ENCODE assay signal across 23 cellular contexts in the genomic region with DNA sequence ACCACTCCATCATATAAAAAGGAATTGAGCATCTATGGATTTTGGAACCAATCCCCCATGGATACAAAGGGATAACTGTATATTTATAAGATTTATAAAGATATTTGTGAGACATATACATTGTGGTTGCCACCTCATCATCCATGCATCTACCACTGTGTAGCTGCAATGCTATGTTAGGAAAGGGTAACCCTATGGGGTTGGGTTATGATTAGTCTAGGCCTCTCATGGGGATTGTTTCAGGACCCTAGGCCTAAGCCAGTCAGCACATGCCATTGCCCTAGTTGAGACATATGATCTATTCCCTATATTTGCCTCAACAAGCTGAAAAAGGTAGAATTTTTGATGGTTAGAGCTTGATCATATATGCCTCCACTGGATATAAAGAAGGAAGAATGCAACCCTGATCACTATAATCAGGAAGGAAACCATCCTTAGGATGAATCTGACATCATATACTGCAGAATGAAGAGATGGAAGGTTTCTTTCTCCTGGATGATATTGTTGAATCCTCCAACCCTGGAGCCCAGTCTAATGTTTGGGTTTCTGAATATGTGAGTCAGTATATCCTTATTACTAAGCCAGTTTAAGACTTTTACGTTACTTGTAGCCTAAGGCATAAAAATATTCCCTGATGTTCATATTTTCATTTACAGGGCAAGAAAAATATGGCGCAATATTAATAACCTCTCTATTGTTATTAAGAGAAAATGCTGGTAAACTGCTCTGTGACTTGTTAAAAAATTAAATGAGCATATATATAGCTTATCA.
"Had no signal": no experiment of that assay in that cellular context is flagged by ENCODE, and none has a peak within 500 bp of the region (broad histone marks: within the 10 kb centered on the region; RNA-seq: fewer than 3 reads in every experiment).

No MANE protein-coding gene starts in this region.

- H3K36me3 ChIP-seq: esophagus squamous epithelium, gastroesophageal sphincter, left ventricle myocardium inferior, lower lobe of right lung, pancreas, suprapubic skin, thyroid gland had no signal

- H3K27me3 Mint-ChIP-seq: effector memory CD8-positive, alpha-beta T cell; naive B cell; progenitor cell of endocrine pancreas; type B pancreatic cell had no signal

- H3K4me3 ChIP-seq: esophagus squamous epithelium, gastroesophageal sphincter, left ventricle myocardium inferior, lower lobe of right lung, pancreas, smooth muscle cell, suprapubic skin, thyroid gland had no signal

- H3K27ac Mint-ChIP-seq: effector memory CD8-positive, alpha-beta T cell; naive B cell; nephron; progenitor cell of endocrine pancreas; stimulated activated effector memory CD8-positive, alpha-beta T cell treated with anti-CD3 and anti-CD28 coated beads, Interleukin-12 subunit alpha, Interleukin-12 subunit beta, amount 100 ng/mL, for 72 hours; type B pancreatic cell had no signal

- H3K36me3 Mint-ChIP-seq: naive B cell; stimulated activated effector memory CD8-positive, alpha-beta T cell treated with anti-CD3 and anti-CD28 coated beads, Interleukin-12 subunit alpha, Interleukin-12 subunit beta, amount 100 ng/mL, for 72 hours; type B pancreatic cell had no signal

- H3K9me3 Mint-ChIP-seq: effector memory CD8-positive, alpha-beta T cell; nephron; type B pancreatic cell had no signal

- H3K9me3 ChIP-seq: esophagus squamous epithelium, gastroesophageal sphincter, left ventricle myocardium inferior, lower lobe of right lung, pancreas, suprapubic skin, thyroid gland had no signal

- H3K27me3 ChIP-seq: esophagus squamous epithelium, gastroesophageal sphincter, pancreas, suprapubic skin, thyroid gland had no signal

- H3K4me1 ChIP-seq: esophagus squamous epithelium, gastroesophageal sphincter, left ventricle myocardium inferior, lower lobe of right lung, pancreas, suprapubic skin, thyroid gland had no signal

- DNase-seq: effector memory CD8-positive, alpha-beta T cell; esophagus squamous epithelium; glutamatergic neuron; kidney; left cardiac atrium; left ventricle myocardium inferior; lower lobe of right lung; mesendoderm; naive B cell; occipital lobe; pancreas; right cardiac atrium; stimulated activated CD4-positive, alpha-beta T cell treated with anti-CD3 and anti-CD28 coated beads, Interleukin-4, amount 100 ng/mL, for 1 hour; stimulated activated CD8-positive, alpha-beta memory T cell treated with anti-CD3 and anti-CD28 coated beads, Interleukin-4, amount 100 ng/mL, for 48 hours; stimulated activated naive CD8-positive, alpha-beta T cell treated with anti-CD3 and anti-CD28 coated beads, Interleukin-15, Interleukin-2, amounts not matched to agents 100 U/mL and 50 U/mL, for 24 hours; thyroid gland had no signal

- H3K4me2 ChIP-seq: smooth muscle cell had no signal

- H3K4me3 Mint-ChIP-seq: effector memory CD8-positive, alpha-beta T cell; naive B cell; nephron; stimulated activated effector memory CD8-positive, alpha-beta T cell treated with anti-CD3 and anti-CD28 coated beads, Interleukin-12 subunit alpha, Interleukin-12 subunit beta, amount 100 ng/mL, for 72 hours; type B pancreatic cell had no signal

- H3K27ac ChIP-seq: esophagus squamous epithelium, gastroesophageal sphincter, left ventricle myocardium inferior, lower lobe of right lung, pancreas, suprapubic skin, thyroid gland had no signal

- ATAC-seq: effector memory CD8-positive, alpha-beta T cell; gastroesophageal sphincter; left cardiac atrium; lower lobe of right lung; pancreas; right cardiac atrium; stimulated activated effector memory CD8-positive, alpha-beta T cell treated with anti-CD3 and anti-CD28 coated beads, Interleukin-12 subunit alpha, Interleukin-12 subunit beta, amount 100 ng/mL, for 72 hours; stimulated activated naive CD8-positive, alpha-beta T cell treated with anti-CD3 and anti-CD28 coated beads, Interleukin-15, Interleukin-2, amounts not matched to agents 100 U/mL and 50 U/mL, for 24 hours had no signal

- H3K4me1 Mint-ChIP-seq: naive B cell; nephron; stimulated activated effector memory CD8-positive, alpha-beta T cell treated with anti-CD3 and anti-CD28 coated beads, Interleukin-12 subunit alpha, Interleukin-12 subunit beta, amount 100 ng/mL, for 72 hours had no signal
